Comparison of ENCODE assay signal across 9 cellular contexts in genomic region chr20:31667315-31668285, GRCh38. TPM values are rescaled to one million over a fixed set of nuclear protein-coding genes. Genes with fewer than 3 reads are reported as not detected.
A peak's percentile ranks its signal among the peaks of the same experiment; 100 is the strongest.
DNase-seq lines count a peak whose midpoint lies in the region; ATAC-seq and TF ChIP-seq lines count a peak whose summit lies in the region.
"Had no signal": no experiment of that assay in that cellular context is flagged by ENCODE, and none has a peak within 500 bp of the region (broad histone marks: within the 10 kb centered on the region; RNA-seq: fewer than 3 reads in every experiment).

No MANE protein-coding gene starts in this region.

- peaks cover 0 to 41% of the 10 kb centered on the region in 2 donors for H3K36me3 ChIP-seq in left lung
- H3K36me3 ChIP-seq in thoracic aorta: peaks cover 18% of the 10 kb centered on the region

- H3K27ac ChIP-seq in left lung (peak overlapping the region; percentile 75), thoracic aorta (peak overlapping the region; percentile 92)
- H3K27ac ChIP-seq: parathyroid adenoma had no signal

- CTCF ChIA-PET in activated CD4-positive, alpha-beta T cell treated with anti-CD3 and anti-CD28 coated beads, Interleukin-2, amount 10 ng/mL, durations not matched to agents 7 days and 5 days (lab: Charles Lee): interaction anchor here (0.6 to 2.8 kb wide), 5 partner anchors 17 to 106 kb away, joined by 3 to 9 read pairs (median 6); no protein-coding TSS in a partner anchor
- CTCF ChIA-PET in activated B cell treated with CpG ODN at 0.5 μM for 24 hours (lab: Charles Lee): interaction anchor here (1.8 kb wide), 1 partner anchor 56 kb away, joined by 6 read pairs; no protein-coding TSS in a partner anchor

- intact Hi-C loops in activated B cell treated with CpG ODN at 0.5 μM for 24 hours (cut with micrococcal nuclease) (no loop called here), left lung (cut with DNase I) (loop anchor here (5.0 to 10.0 kb wide), 2 partner anchors 55 to 57 kb away; partner anchors contain the start of gene BCL2L1 (in 2 of the 2))

- H3K4me3 ChIP-seq in left lung (no peak overlapping the region), thoracic aorta (no peak overlapping the region)

- H3K9me3 Mint-ChIP-seq in activated CD4-positive, alpha-beta T cell treated with anti-CD3 and anti-CD28 coated beads, Interleukin-2, amount 10 ng/mL, durations not matched to agents 7 days and 5 days: no peaks in the 10 kb centered on the region
- no peaks in the 10 kb centered on the region for H3K9me3 Mint-ChIP-seq in activated B cell treated with CpG ODN at 0.5 μM for 24 hours

- no peak overlapping the region for H3K4me3 Mint-ChIP-seq in activated CD4-positive, alpha-beta T cell treated with anti-CD3 and anti-CD28 coated beads, Interleukin-2, amount 10 ng/mL, durations not matched to agents 7 days and 5 days
- H3K4me3 Mint-ChIP-seq in activated B cell treated with CpG ODN at 0.5 μM for 24 hours: peak overlapping the region; percentile 32

- H3K27me3 ChIP-seq in left lung: no peaks in the 10 kb centered on the region
- H3K27me3 ChIP-seq in thoracic aorta (replicated peaks; ENCODE audit: insufficient read depth): no peaks in the 10 kb centered on the region

- H3K4me1 Mint-ChIP-seq in activated CD4-positive, alpha-beta T cell treated with anti-CD3 and anti-CD28 coated beads, Interleukin-2, amount 10 ng/mL, durations not matched to agents 7 days and 5 days: peaks cover 79% of the 10 kb centered on the region
- peaks cover 29% of the 10 kb centered on the region for H3K4me1 Mint-ChIP-seq in activated B cell treated with CpG ODN at 0.5 μM for 24 hours

- H3K9me3 ChIP-seq in left lung (no peaks in the 10 kb centered on the region), thoracic aorta (no peaks in the 10 kb centered on the region)

- no peak for DNase-seq in activated CD4-positive, alpha-beta T cell treated with anti-CD3 and anti-CD28 coated beads, Interleukin-2, amount 10 ng/mL, durations not matched to agents 7 days and 5 days
- DNase-seq in activated CD4-positive, alpha-beta T cell treated with anti-CD3 and anti-CD28 coated beads for 4 hours: no peak
- DNase-seq in activated B cell treated with CpG ODN at 0.5 μM for 24 hours: no peak
- DNase-seq in left lung: no peak
- no peak for DNase-seq in thoracic aorta (ENCODE audit: low spot score)
- DNase-seq in NCI-H2196 treated with DMSO at 0.1 percent for 48 hours (lab: John Stamatoyannopoulos, UW; ENCODE audit: unreplicated experiment): no peak
- DNase-seq in kidney tubule cell (ENCODE audit: low spot score): no peak
- no peak for DNase-seq in central memory CD4-positive, alpha-beta T cell

- peaks cover 64 to 94% of the 10 kb centered on the region in 2 donors for H3K4me1 ChIP-seq in left lung
- peaks cover 67 to 92% of the 10 kb centered on the region in 2 donors for H3K4me1 ChIP-seq in thoracic aorta (ENCODE audit: control insufficient read depth in 1 of 2, low read depth in 2 of 2)

- POLR2A ChIA-PET in activated CD4-positive, alpha-beta T cell treated with anti-CD3 and anti-CD28 coated beads, Interleukin-2, amount 10 ng/mL, durations not matched to agents 7 days and 5 days (lab: Charles Lee): interaction anchor here (0.5 to 0.7 kb wide), 3 partner anchors 18 to 37 kb away, joined by 3 to 5 read pairs (median 4); no protein-coding TSS in a partner anchor
- POLR2A ChIA-PET in activated B cell treated with CpG ODN at 0.5 μM for 24 hours (lab: Charles Lee): interaction anchor here (0.6 to 0.7 kb wide), 3 partner anchors 37 to 114 kb away, joined by 3 to 4 read pairs (median 3); no protein-coding TSS in a partner anchor

- H3K27ac Mint-ChIP-seq in activated CD4-positive, alpha-beta T cell treated with anti-CD3 and anti-CD28 coated beads, Interleukin-2, amount 10 ng/mL, durations not matched to agents 7 days and 5 days: peak overlapping the region; percentile 83
- H3K27ac Mint-ChIP-seq in activated B cell treated with CpG ODN at 0.5 μM for 24 hours: peak overlapping the region; percentile 75

- ATAC-seq in activated B cell treated with CpG ODN at 0.5 μM for 24 hours (ENCODE audit: low read depth): peak; percentile 74
- ATAC-seq in left lung: peak; percentile 12
- ATAC-seq in thoracic aorta (ENCODE audit: insufficient number of reproducible peaks, low FRiP score, low read depth): no peak

- no peaks in the 10 kb centered on the region for H3K27me3 Mint-ChIP-seq in activated CD4-positive, alpha-beta T cell treated with anti-CD3 and anti-CD28 coated beads, Interleukin-2, amount 10 ng/mL, durations not matched to agents 7 days and 5 days
- H3K27me3 Mint-ChIP-seq in activated B cell treated with CpG ODN at 0.5 μM for 24 hours: no peaks in the 10 kb centered on the region

- TF ChIP-seq CTCF in activated B cell treated with CpG ODN at 0.5 μM for 24 hours (IDR thresholded peaks at IDR 0.05) (no peak), left lung (IDR thresholded peaks at IDR 0.05) (no peak), thoracic aorta (IDR thresholded peaks at IDR 0.05) (no peak)

- peaks cover 53% of the 10 kb centered on the region for H3K36me3 Mint-ChIP-seq in activated CD4-positive, alpha-beta T cell treated with anti-CD3 and anti-CD28 coated beads, Interleukin-2, amount 10 ng/mL, durations not matched to agents 7 days and 5 days (ENCODE audit: low read depth)
- peaks cover 44% of the 10 kb centered on the region for H3K36me3 Mint-ChIP-seq in activated B cell treated with CpG ODN at 0.5 μM for 24 hours (ENCODE audit: low read depth)

RNA-seq across cellular contexts. Expression of gene COX4I2, which starts 29.9 kb away (rescaled TPM):
- total RNA-seq in activated CD4-positive, alpha-beta T cell treated with anti-CD3 and anti-CD28 coated beads, Interleukin-2, amount 10 ng/mL, durations not matched to agents 7 days and 5 days: not detected
- total RNA-seq in activated B cell treated with CpG ODN at 0.5 μM for 24 hours: not detected in 2 replicates
- total RNA-seq in left lung: 10 to 100 TPM; 13.5 to 15.7 TPM
- total RNA-seq in thoracic aorta: 1 to 10 TPM in 1 of 2 donors, not detected in 1; 4.9 TPM

RNA-seq across cellular contexts. Expression of gene BCL2L1, which starts 55.1 kb away (rescaled TPM):
- total RNA-seq in activated CD4-positive, alpha-beta T cell treated with anti-CD3 and anti-CD28 coated beads, Interleukin-2, amount 10 ng/mL, durations not matched to agents 7 days and 5 days: 10 to 100 TPM; 57.1 to 58.8 TPM
- total RNA-seq in activated B cell treated with CpG ODN at 0.5 μM for 24 hours (53.4 and 60.4 TPM in 2 replicates), left lung (100 to 1,000 TPM; 122 to 181 TPM), thoracic aorta (100 to 1,000 TPM; 137 to 187 TPM)
